Comparison of ENCODE assay signal across 1 cellular context in the genomic region with DNA sequence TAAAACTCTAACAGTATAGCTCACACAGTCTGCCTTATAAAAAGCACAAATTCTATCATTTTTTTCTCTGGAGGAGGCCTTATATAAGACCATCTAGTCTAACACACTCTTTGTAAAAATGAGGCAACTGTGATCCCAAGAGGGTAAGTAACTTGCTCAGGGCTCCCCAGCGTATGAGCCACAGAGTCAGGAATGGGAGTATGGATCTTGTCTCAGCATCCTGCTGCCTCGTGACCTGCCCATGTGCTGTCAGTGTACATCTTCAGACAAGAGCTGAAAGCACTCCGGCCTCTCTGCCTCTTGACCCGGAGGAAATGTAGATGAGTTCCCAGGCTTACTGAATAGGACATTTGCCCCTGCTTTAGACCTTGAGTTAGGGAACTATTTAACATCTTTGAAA.
TF ChIP-seq lines count a peak whose summit lies in the region.

No MANE protein-coding gene starts in this region.

TF ChIP-seq in endothelial cell of umbilical vein, 7 proteins besides CTCF, POLR2A, EP300 and RAD21 (continued from another document):
- TF ChIP-seq, protein P1, sequence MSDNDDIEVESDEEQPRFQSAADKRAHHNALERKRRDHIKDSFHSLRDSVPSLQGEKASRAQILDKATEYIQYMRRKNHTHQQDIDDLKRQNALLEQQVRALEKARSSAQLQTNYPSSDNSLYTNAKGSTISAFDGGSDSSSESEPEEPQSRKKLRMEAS (IDR thresholded peaks at IDR 0.05; ENCODE audit: insufficient read depth, insufficient read length), result no peak
- no peak for TF ChIP-seq FOS (IDR thresholded peaks at IDR 0.05; ENCODE audit: borderline replicate concordance, insufficient read depth, low read length)
